Comparison of ENCODE assay signal across 16 cellular contexts in genomic region chr1:6143392-6143791, GRCh38. TPM values are rescaled to one million over a fixed set of nuclear protein-coding genes. Genes with fewer than 3 reads are reported as not detected.
A peak's percentile ranks its signal among the peaks of the same experiment; 100 is the strongest.
DNase-seq lines count a peak whose midpoint lies in the region; ATAC-seq and TF ChIP-seq lines count a peak whose summit lies in the region.
"Had no signal": no experiment of that assay in that cellular context is flagged by ENCODE, and none has a peak within 500 bp of the region (broad histone marks: within the 10 kb centered on the region; RNA-seq: fewer than 3 reads in every experiment).

No MANE protein-coding gene starts in this region.

- TF ChIP-seq POLR2A in HCT116 (IDR thresholded peaks at IDR 0.05; ENCODE audit: borderline replicate concordance, extremely low read depth, insufficient read depth, insufficient read length): no peak

- H3K27me3 ChIP-seq in HCT116 (ENCODE audit: insufficient read depth, low read length): no peaks in the 10 kb centered on the region
- no peaks in the 10 kb centered on the region for H3K27me3 ChIP-seq in Panc1 (ENCODE audit: control insufficient read depth, insufficient read depth, low read length)
- H3K27me3 ChIP-seq: BLaER1, SJSA1 had no signal

- TF ChIP-seq CTCF in HCT116 (IDR thresholded peaks at IDR 0.05 in 2 of 3, conservative IDR thresholded peaks at IDR 0.05 in 1 of 3; ENCODE audit: borderline replicate concordance in 1 of 3, insufficient read depth in 1 of 3, low read depth in 2 of 3, low read length in 2 of 3) (no peak), Panc1 (IDR thresholded peaks at IDR 0.05) (no peak)

- H3K36me3 ChIP-seq in HCT116 (ENCODE audit: control insufficient read depth in 1 of 2, insufficient read depth in 2 of 2, low read length in 2 of 2) (no peaks in the 10 kb centered on the region), Panc1 (ENCODE audit: control insufficient read depth, insufficient read depth, low read length) (peaks cover 4% of the 10 kb centered on the region; the same call in 1 of the 2 replicates)
- H3K36me3 ChIP-seq: BLaER1, SJSA1 had no signal

- RAD21 ChIA-PET in HCT116 (lab: Charles Lee; ENCODE audit: low non-redundant PET in 1 of 2, low total read pairs in 2 of 2, uncharacterized antibody in 2 of 2, unreplicated experiment in 2 of 2): interaction anchor here in 1 of 2 experiments (0.6 kb wide), 1 partner anchor 102 kb away, joined by 7 read pairs; no protein-coding TSS in a partner anchor

- CTCF ChIA-PET in HCT116 (lab: Charles Lee): no interaction called here
- CTCF ChIA-PET in Panc1 (lab: Charles Lee): no interaction called here

- intact Hi-C loops in HCT116 (cut with micrococcal nuclease) (no loop called here), Panc1 (cut with micrococcal nuclease; ENCODE audit: unreplicated experiment) (no loop called here)

- H3K9me3 ChIP-seq in HCT116 (ENCODE audit: control insufficient read depth in 1 of 2, insufficient read depth in 1 of 2, low read depth in 1 of 2, low read length in 2 of 2): no peaks in the 10 kb centered on the region
- no peaks in the 10 kb centered on the region for H3K9me3 ChIP-seq in Panc1 (ENCODE audit: control insufficient read depth, insufficient read depth, low read depth, low read length)
- H3K9me3 ChIP-seq: BLaER1, SJSA1 had no signal

- BruUV-seq in HCT116 (replicated peaks; lab: Mats Ljungman, UMichigan): no TSS peak
- no TSS peak for BruUV-seq in Panc1 (replicated peaks; lab: Mats Ljungman, UMichigan)

- POLR2A ChIA-PET in HCT116 (lab: Charles Lee) (no interaction called here), Panc1 (lab: Charles Lee) (no interaction called here)

- ATAC-seq in HCT116 (peak; percentile 51; the same call in 1 of the 2 replicates), Panc1 (peak; percentile 14; the same call in 1 of the 2 replicates)

- H3K27ac ChIP-seq in HCT116 (ENCODE audit: low read depth, low read length) (no peak overlapping the region), Panc1 (ENCODE audit: low read length) (no peak overlapping the region), cingulate gyrus (ENCODE audit: low read depth, low read length) (peak overlapping the region; percentile 54)
- H3K27ac ChIP-seq: BLaER1, KMS-11, PC-9, SJSA1 had no signal

- no peaks in the 10 kb centered on the region for H3K79me2 ChIP-seq in HCT116 (ENCODE audit: insufficient read depth, low read length)

- H3K4me3 ChIP-seq in HCT116 (replicated peaks in 1 of 2; ENCODE audit: low read depth in 1 of 2, low read length in 2 of 2): no peak overlapping the region
- no peak overlapping the region for H3K4me3 ChIP-seq in Panc1 (ENCODE audit: low read depth in 2 of 2, low read length in 2 of 2)
- H3K4me3 ChIP-seq: BLaER1, PC-9, SJSA1 had no signal

- no peak overlapping the region for H3K9ac ChIP-seq in HCT116 (ENCODE audit: low read length)
- H3K9ac ChIP-seq: BLaER1, KMS-11 had no signal

- peak overlapping the region; percentile 44 for H3K4me2 ChIP-seq in HCT116 (ENCODE audit: low read length)
- H3K4me2 ChIP-seq: BLaER1, KMS-11, PC-9 had no signal

- H3K9me2 ChIP-seq in HCT116 (ENCODE audit: insufficient read depth): no peaks in the 10 kb centered on the region

- TF ChIP-seq RAD21 in HCT116 (IDR thresholded peaks at IDR 0.05; ENCODE audit: low read depth): no peak

- no peaks in the 10 kb centered on the region for H4K20me1 ChIP-seq in HCT116 (ENCODE audit: insufficient read depth)
- H4K20me1 ChIP-seq: BLaER1 had no signal

- DNase-seq in HCT116 (ENCODE audit: low read depth, low spot score): no peak
- DNase-seq in Panc1 (ENCODE audit: low read depth, low spot score): no peak
- peak; percentile 50 for DNase-seq in kidney tubule cell (ENCODE audit: low spot score)
- DNase-seq in activated CD4-positive, CD25-positive, alpha-beta regulatory T cell (lab: John Stamatoyannopoulos, UW): no peak
- DNase-seq in activated T-cell treated with anti-CD3 and anti-CD28 coated beads, Interleukin-2, amount 50 U/mL, for 48 hours: no peak
- DNase-seq in activated CD4-positive, CD25-positive, alpha-beta regulatory T cell treated with anti-CD3 and anti-CD28 coated beads, Interleukin-2, amount 50 U/mL, for 72 hours: no peak
- DNase-seq: CD4-positive, alpha-beta memory T cell; DMS153; NCI-H1436; NCI-H1930; NCI-H526 had no signal

- in situ Hi-C loops in Panc1 (cut with HindIII; ENCODE audit: low pct_unique_long_range_greater_than_20kb, low sequenced_read_pairs): no loop called here

- no peak overlapping the region for H2AFZ ChIP-seq in HCT116 (ENCODE audit: low read depth, low read length, poor library complexity, severe bottlenecking)
- H2AFZ ChIP-seq: PC-9 had no signal

- peaks cover 3 to 19% of the 10 kb centered on the region in 2 experiments; a peak in 2 of 4 replicates for H3K4me1 ChIP-seq in HCT116 (ENCODE audit: control insufficient read depth in 1 of 2, insufficient read depth in 2 of 2, low read length in 2 of 2)
- H3K4me1 ChIP-seq in Panc1 (ENCODE audit: control insufficient read depth, insufficient read depth, low read length): no peaks in the 10 kb centered on the region
- H3K4me1 ChIP-seq: SJSA1 had no signal

TF ChIP-seq in HCT116, 20 proteins besides CTCF, POLR2A, EP300 and RAD21:
- TF ChIP-seq ZBTB33 (IDR thresholded peaks at IDR 0.05; ENCODE audit: extremely low read depth, insufficient replicate concordance, low read length) (no peak), EGR1 (IDR thresholded peaks at IDR 0.05; ENCODE audit: low read depth) (no peak), ZNF274 (IDR thresholded peaks at IDR 0.05; ENCODE audit: low read depth, low read length) (no peak), SRF (IDR thresholded peaks at IDR 0.05; ENCODE audit: low read depth) (no peak), FOSL1 (IDR thresholded peaks at IDR 0.05; ENCODE audit: low read depth) (no peak)

RNA-seq across cellular contexts. Expression of gene CHD5, which starts 36.7 kb away (rescaled TPM):
- total RNA-seq in HCT116 (2021; ENCODE audit: unreplicated experiment): 6.1 TPM
- polyA plus RNA-seq in HCT116 (2012): 5.0 and 6.3 TPM in 2 replicates
- 62.9 TPM for total RNA-seq in Panc1 (2021; ENCODE audit: unreplicated experiment)
- 72.6 TPM for polyA plus RNA-seq in Panc1 (2012; ENCODE audit: insufficient read length)
- polyA plus RNA-seq: CD4-positive, alpha-beta memory T cell had no signal

RNA-seq across cellular contexts. Expression of gene RPL22, which starts 56.0 kb away (rescaled TPM):
- 456 TPM for total RNA-seq in HCT116 (2021; ENCODE audit: unreplicated experiment)
- polyA plus RNA-seq in HCT116 (2012): 563 and 639 TPM in 2 replicates
- total RNA-seq in Panc1 (2021; ENCODE audit: unreplicated experiment): 309 TPM
- 319 TPM for polyA plus RNA-seq in Panc1 (2012; ENCODE audit: insufficient read length)
